ENCODE assay signal across 31 cellular contexts in the genomic region with DNA sequence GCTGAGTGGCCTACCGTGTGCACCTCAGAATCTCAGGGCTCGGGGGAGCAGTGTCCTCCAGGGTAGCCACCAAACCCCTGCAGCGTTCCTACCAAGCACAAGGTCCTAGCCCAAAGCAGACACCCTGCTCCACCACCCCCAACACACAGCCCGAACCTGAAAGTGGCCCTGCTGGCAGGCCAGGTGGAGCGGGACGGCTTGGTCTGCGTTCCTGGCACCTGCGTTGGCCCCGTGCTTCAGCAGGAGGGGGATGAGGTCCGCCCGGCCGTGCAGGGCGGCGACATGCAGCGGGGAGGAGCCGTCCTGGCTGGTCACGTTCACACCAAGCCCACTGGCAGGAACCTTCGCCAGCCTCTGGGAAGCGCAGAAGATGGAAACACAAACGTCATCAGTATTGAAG.
"Had no signal": no experiment of that assay in that cellular context is flagged by ENCODE, and none has a peak within 500 bp of the region (broad histone marks: within the 10 kb centered on the region; RNA-seq: fewer than 3 reads in every experiment).

No MANE protein-coding gene starts in this region.

- FAIRE-seq: endometrium, endothelial cell of umbilical vein had no signal

- H3K4me1 ChIP-seq: ascending aorta, breast epithelium, colonic mucosa, esophagus squamous epithelium, gastroesophageal sphincter had no signal

- DNase-seq: activated CD4-positive, alpha-beta memory T cell treated with anti-CD3 and anti-CD28 coated beads for 36 hours; activated CD4-positive, alpha-beta T cell treated with anti-CD3 and anti-CD28 coated beads for 36 hours; activated CD4-positive, alpha-beta T cell treated with anti-CD3 and anti-CD28 coated beads, Interleukin-2, amount 10 ng/mL, durations not matched to agents 24 days and 14 days; activated CD4-positive, CD25-positive, alpha-beta regulatory T cell; activated CD4-positive, CD25-positive, alpha-beta regulatory T cell treated with anti-CD3 and anti-CD28 coated beads, Interleukin-2, amount 50 U/mL, for 72 hours; activated CD8-positive, alpha-beta memory T cell treated with anti-CD3 and anti-CD28 coated beads, Interleukin-2, amount 10 ng/mL, durations not matched to agents 7 days and 5 days; activated CD8-positive, alpha-beta memory T cell treated with anti-CD3 and anti-CD28 coated beads, Interleukin-2, amount 50 U/mL, for 4 hours; activated CD8-positive, alpha-beta T cell treated with anti-CD3 and anti-CD28 coated beads, Interleukin-2, amount 10 ng/mL, durations not matched to agents 7 days and 5 days; activated gamma-delta T cell; activated naive CD4-positive, alpha-beta T cell; activated naive CD4-positive, alpha-beta T cell treated with anti-CD3 and anti-CD28 coated beads, Interleukin-2, amount 10 ng/mL, durations not matched to agents 7 days and 5 days; activated naive CD8-positive, alpha-beta T cell treated with anti-CD3 and anti-CD28 coated beads, Interleukin-2, amount 10 ng/mL, durations not matched to agents 7 days and 5 days; activated T-cell treated with anti-CD3 and anti-CD28 coated beads, Interleukin-2, amount 50 U/mL, for 1 hour; activated T-cell treated with anti-CD3 and anti-CD28 coated beads, Interleukin-2, amount 50 U/mL, for 72 hours; central memory CD4-positive, alpha-beta T cell; cerebellar nuclear complex; colonic mucosa; effector CD8-positive, alpha-beta T cell; esophagus squamous epithelium; foreskin melanocyte; T-helper 1 cell; T-helper 17 cell; T1000 had no signal

- ATAC-seq: activated CD4-positive, alpha-beta T cell treated with anti-CD3 and anti-CD28 coated beads for 36 hours; activated CD8-positive, alpha-beta memory T cell treated with anti-CD3 and anti-CD28 coated beads, Interleukin-2, amount 10 ng/mL, durations not matched to agents 7 days and 5 days; activated CD8-positive, alpha-beta T cell treated with anti-CD3 and anti-CD28 coated beads, Interleukin-2, amount 10 ng/mL, durations not matched to agents 7 days and 5 days; activated naive CD4-positive, alpha-beta T cell treated with anti-CD3 and anti-CD28 coated beads, Interleukin-2, amount 50 U/mL, for 72 hours; activated T-cell treated with anti-CD3 and anti-CD28 coated beads, Interleukin-2, amount 50 U/mL, for 72 hours; gastroesophageal sphincter; T-helper 17 cell had no signal

- H3K9me3 ChIP-seq: ascending aorta, breast epithelium, colonic mucosa, esophagus squamous epithelium, gastroesophageal sphincter had no signal

- H3K4me3 ChIP-seq: ascending aorta, breast epithelium, cardiac muscle cell, colonic mucosa, esophagus squamous epithelium, gastroesophageal sphincter had no signal

- H3K27me3 ChIP-seq: ascending aorta, breast epithelium, cardiac muscle cell, colonic mucosa, esophagus squamous epithelium, gastroesophageal sphincter had no signal

- H3K27ac ChIP-seq: ascending aorta, breast epithelium, cardiac muscle cell, colonic mucosa, epithelial cell of prostate, esophagus squamous epithelium, gastroesophageal sphincter had no signal

- H3K36me3 ChIP-seq: colonic mucosa had no signal
